8 cellular contexts compared by ENCODE assay signal in genomic region chrX:76253432-76253831, GRCh38.
DNase-seq lines count a peak whose midpoint lies in the region; ATAC-seq, FAIRE-seq and TF ChIP-seq lines count a peak whose summit lies in the region.

No MANE protein-coding gene starts in this region.

- no peak overlapping the region for H3K9ac ChIP-seq in SK-N-MC (ENCODE audit: insufficient read length)
- no peak overlapping the region for H3K9ac ChIP-seq in HepG2 (ENCODE audit: insufficient read depth, low read depth, low read length)

- intact Hi-C loops in HepG2 (cut with micrococcal nuclease; ENCODE audit: unreplicated experiment), result loop anchor here (5.0 kb wide), 2 partner anchors 81 to 106 kb away; partner anchors contain the start of gene PBDC1

- DNase-seq in ELR (ENCODE audit: low read depth) (peak; percentile 41), SK-N-MC (ENCODE audit: low read depth, low spot score) (peak; percentile 2), bronchial epithelial cell (ENCODE audit: low read depth) (peak; percentile 34), HepG2 (ENCODE audit: low spot score) (peak; percentile 45), occipital lobe (lab: John Stamatoyannopoulos, UW) (no peak)
- peak; percentile 4 for DNase-seq in stimulated activated naive CD4-positive, alpha-beta T cell treated with Interleukin-2 at 50 U/mL for 16 hours (lab: John Stamatoyannopoulos, UW)

- H3K9me3 ChIP-seq in SK-N-MC (ENCODE audit: low read depth, low read length) (no peaks in the 10 kb centered on the region), HepG2 (ENCODE audit: low read length) (no peaks in the 10 kb centered on the region)

- POLR2A ChIA-PET in HepG2 (lab: Yijun Ruan, JAX), result interaction anchor here (1.0 kb wide), 1 partner anchor 80 kb away, joined by 3 read pairs; the partner anchor contains the start of gene PBDC1

- in situ Hi-C loops in HepG2 (cut with HindIII; ENCODE audit: extremely low pct_ligation_motif_present, low pct_unique_long_range_greater_than_20kb), result loop anchor here (25.0 kb wide), 1 partner anchor 91 kb away; the partner anchor contains the start of gene PBDC1

- no peaks in the 10 kb centered on the region for H3K4me1 ChIP-seq in HepG2 (ENCODE audit: insufficient read depth, low read length)

- WGBS in HepG2 (ENCODE audit: low lambda C conversion rate), result 0% methylated on average over 2 of the region's 3 CpGs

- peak; percentile 91 for ATAC-seq in GM19372 (IDR thresholded peaks at IDR 0.05; ENCODE audit: low read depth, unreplicated experiment)
- ATAC-seq in HG03457 (IDR thresholded peaks at IDR 0.05; ENCODE audit: unreplicated experiment), result peak; percentile 72
- ATAC-seq in HepG2, result peak; percentile 89

- CTCF ChIA-PET in HepG2 (lab: Yijun Ruan, JAX; ENCODE audit: low intra/inter-chr PET ratio, low total read pairs), result no interaction called here

- H3K27ac ChIP-seq in SK-N-MC, result no peak overlapping the region
- H3K27ac ChIP-seq in HepG2 (ENCODE audit: extremely low read length, insufficient read depth, low read length), result no peak overlapping the region

- peak; percentile 40 for TF ChIP-seq CTCF in bronchial epithelial cell (IDR thresholded peaks at IDR 0.05; ENCODE audit: insufficient read depth, low read length, severe bottlenecking)
- peak; percentile 63 for TF ChIP-seq CTCF in HepG2 (CRISPR knock-in tag; IDR thresholded peaks at IDR 0.05)

- FAIRE-seq in bronchial epithelial cell (lab: Jason Lieb, UNC) (no peak), HepG2 (lab: Jason Lieb, UNC) (peak; percentile 89)

- no peaks in the 10 kb centered on the region for H3K79me2 ChIP-seq in HepG2 (ENCODE audit: insufficient read depth, low read length)

- H3K4me2 ChIP-seq in HepG2 (ENCODE audit: low read depth, low read length), result no peak overlapping the region

- no peaks in the 10 kb centered on the region for H4K20me1 ChIP-seq in HepG2 (ENCODE audit: insufficient read depth, low read length)

- H3K27me3 ChIP-seq in bronchial epithelial cell (ENCODE audit: control insufficient read depth, insufficient read depth, low read length) (no peaks in the 10 kb centered on the region), HepG2 (ENCODE audit: control insufficient read depth in 1 of 2, insufficient read depth in 2 of 2, low read length in 2 of 2) (no peaks in the 10 kb centered on the region)

- H3K36me3 ChIP-seq in SK-N-MC (ENCODE audit: insufficient read depth, low read length) (no peaks in the 10 kb centered on the region), bronchial epithelial cell (ENCODE audit: control insufficient read depth, insufficient read depth, low read length) (no peaks in the 10 kb centered on the region), HepG2 (replicated peaks in 1 of 2; ENCODE audit: control insufficient read depth in 1 of 2, insufficient read depth in 2 of 2, low read length in 2 of 2) (no peaks in the 10 kb centered on the region)

- TF ChIP-seq POLR2A in HepG2 (IDR thresholded peaks at IDR 0.05; ENCODE audit: insufficient read depth in 1 of 2, low read depth in 2 of 2, low read length in 2 of 2), result no peak

- TF ChIP-seq EP300 in HepG2 (IDR thresholded peaks at IDR 0.05; ENCODE audit: low read depth in 2 of 2, low read length in 2 of 2), result no peak
- no peak for TF ChIP-seq EP300 in HepG2 (CRISPR knock-in tag; IDR thresholded peaks at IDR 0.05; ENCODE audit: borderline replicate concordance)

- no TSS peak for BruUV-seq in HepG2 (replicated peaks; lab: Mats Ljungman, UMichigan)

- peak; percentile 43 for TF ChIP-seq RAD21 in HepG2 (CRISPR knock-in tag; IDR thresholded peaks at IDR 0.05)

- H2AFZ ChIP-seq in HepG2 (ENCODE audit: low read length), result no peak overlapping the region

- no peak overlapping the region for H3K4me3 ChIP-seq in SK-N-MC
- H3K4me3 ChIP-seq in bronchial epithelial cell (ENCODE audit: low read depth, low read length), result no peak overlapping the region
- H3K4me3 ChIP-seq in HepG2 (replicated peaks in 1 of 3; ENCODE audit: insufficient read depth in 1 of 3, low read depth in 2 of 3, low read length in 3 of 3), result no peak overlapping the region

TF ChIP-seq in HepG2, 621 proteins besides CTCF, POLR2A, EP300 and RAD21:
- TF ChIP-seq ZNF672 (CRISPR knock-in tag; IDR thresholded peaks at IDR 0.05) (no peak), STAG1 (CRISPR knock-in tag; IDR thresholded peaks at IDR 0.05) (peak; percentile 79), SMC3 (IDR thresholded peaks at IDR 0.05; ENCODE audit: low read length) (peak; percentile 67; the same call in 1 of the 2 replicates)
- TF ChIP-seq, protein P1, sequence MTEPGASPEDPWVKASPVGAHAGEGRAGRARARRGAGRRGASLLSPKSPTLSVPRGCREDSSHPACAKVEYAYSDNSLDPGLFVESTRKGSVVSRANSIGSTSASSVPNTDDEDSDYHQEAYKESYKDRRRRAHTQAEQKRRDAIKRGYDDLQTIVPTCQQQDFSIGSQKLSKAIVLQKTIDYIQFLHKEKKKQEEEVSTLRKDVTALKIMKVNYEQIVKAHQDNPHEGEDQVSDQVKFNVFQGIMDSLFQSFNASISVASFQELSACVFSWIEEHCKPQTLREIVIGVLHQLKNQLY (CRISPR knock-in tag; IDR thresholded peaks at IDR 0.05), result no peak
